18 cellular contexts compared by ENCODE assay signal in the genomic region with DNA sequence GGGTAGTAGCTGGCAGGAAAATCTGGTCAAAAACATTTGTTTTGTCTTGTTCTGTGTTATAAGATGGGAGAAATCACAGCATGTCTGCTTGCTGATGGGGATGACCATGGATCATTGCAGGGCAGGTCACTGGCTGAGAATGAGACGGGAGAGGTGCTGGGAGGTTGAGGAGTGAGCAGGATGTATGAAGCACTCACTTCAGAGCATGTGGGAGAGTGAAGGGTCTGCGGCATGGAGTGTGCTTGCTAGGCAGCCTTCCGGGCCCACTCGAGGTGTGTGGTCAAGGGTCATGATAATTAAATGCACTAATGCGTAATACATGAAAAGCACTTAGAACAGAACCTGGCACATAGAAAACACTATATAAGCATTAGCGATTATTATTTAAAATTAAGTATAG. TPM values are rescaled to one million over a fixed set of nuclear protein-coding genes. Genes with fewer than 3 reads are reported as not detected.
DNase-seq lines count a peak whose midpoint lies in the region; ATAC-seq, FAIRE-seq and TF ChIP-seq lines count a peak whose summit lies in the region.
"Had no signal": no experiment of that assay in that cellular context is flagged by ENCODE, and none has a peak within 500 bp of the region (broad histone marks: within the 10 kb centered on the region; RNA-seq: fewer than 3 reads in every experiment).

No MANE protein-coding gene starts in this region.

- TF ChIP-seq CTCF in K562 (IDR thresholded peaks at IDR 0.05 in 2 of 3, conservative IDR thresholded peaks at IDR 0.05 in 1 of 3; ENCODE audit: insufficient read depth in 2 of 3, low read depth in 1 of 3, low read length in 3 of 3) (no peak), neural progenitor cell (IDR thresholded peaks at IDR 0.05) (no peak)

- H3K9me3 ChIP-seq in K562 (replicated peaks; ENCODE audit: control insufficient read depth, insufficient read depth, low read depth, low read length) (no peaks in the 10 kb centered on the region), neural progenitor cell (ENCODE audit: low read depth) (no peaks in the 10 kb centered on the region), GM23248 (ENCODE audit: low read depth) (no peaks in the 10 kb centered on the region)

- H3F3A ChIP-seq in neural progenitor cell (ENCODE audit: low read depth): no peaks in the 10 kb centered on the region
- no peaks in the 10 kb centered on the region for H3F3A ChIP-seq in GM23248 (ENCODE audit: insufficient read depth)

- H3K9ac ChIP-seq in K562 (ENCODE audit: insufficient read depth in 1 of 2, low read depth in 2 of 2, low read length in 2 of 2): no peak overlapping the region
- no peak overlapping the region for H3K9ac ChIP-seq in neural progenitor cell
- H3K9ac ChIP-seq in GM23248: no peak overlapping the region

- no peaks in the 10 kb centered on the region for H3K9me1 ChIP-seq in K562 (ENCODE audit: control insufficient read depth, insufficient read depth, low read length)

- no peak overlapping the region for H3K4me2 ChIP-seq in K562 (ENCODE audit: insufficient read depth, low read length)
- no peak overlapping the region for H3K4me2 ChIP-seq in neural progenitor cell
- no peak overlapping the region for H3K4me2 ChIP-seq in GM23248 (ENCODE audit: unreplicated experiment)
- H3K4me2 ChIP-seq: GM23338 had no signal

- no peak for ATAC-seq in K562
- ATAC-seq: GM12878, GM23338, HCT116 had no signal

- H3K79me2 ChIP-seq in K562 (ENCODE audit: control insufficient read depth, insufficient read depth, low read length) (no peaks in the 10 kb centered on the region), neural progenitor cell (ENCODE audit: low read depth) (no peaks in the 10 kb centered on the region), GM23248 (ENCODE audit: insufficient read depth) (no peaks in the 10 kb centered on the region)

- no peaks in the 10 kb centered on the region for H3K4me1 Mint-ChIP-seq in neural progenitor cell
- H3K4me1 Mint-ChIP-seq: GM23338, H9 had no signal

- no peaks in the 10 kb centered on the region; a peak in 1 of 5 replicates for H3K27me3 ChIP-seq in K562 (ENCODE audit: control insufficient read depth in 2 of 2, insufficient read depth in 2 of 2, low read length in 2 of 2)
- no peaks in the 10 kb centered on the region for H3K27me3 ChIP-seq in neural progenitor cell
- no peaks in the 10 kb centered on the region for H3K27me3 ChIP-seq in GM23248 (replicated peaks; ENCODE audit: insufficient read depth)

- no peak for TF ChIP-seq EP300 in K562 (IDR thresholded peaks at IDR 0.05; ENCODE audit: low read length)

- no peak overlapping the region for H3K4me3 ChIP-seq in K562
- H3K4me3 ChIP-seq in neural progenitor cell: no peak overlapping the region
- H3K4me3 ChIP-seq in GM23248: no peak overlapping the region
- H3K4me3 ChIP-seq: GM12878, GM23338 had no signal

- H3K36me3 Mint-ChIP-seq in neural progenitor cell: no peaks in the 10 kb centered on the region
- H3K36me3 Mint-ChIP-seq: CD4-positive, alpha-beta memory T cell had no signal

- TF ChIP-seq POLR2A in K562 (conservative IDR thresholded peaks at IDR 0.05): no peak

- in situ Hi-C loops in K562 (cut with MboI): no loop called here
- in situ Hi-C loops in GM23248 (cut with MboI): no loop called here

- no TSS peak for BruUV-seq in K562 (replicated peaks; lab: Mats Ljungman, UMichigan)

- POLR2A ChIA-PET in K562 (lab: Yijun Ruan, JAX): interaction anchor here (0.6 to 1.4 kb wide), 3 partner anchors 10 to 117 kb away, joined by 3 to 4 read pairs (median 3); no protein-coding TSS in a partner anchor

- no peaks in the 10 kb centered on the region for H3K9me2 ChIP-seq in GM23248 (ENCODE audit: insufficient read depth)

- H3K27me3 Mint-ChIP-seq in neural progenitor cell (ENCODE audit: insufficient read depth, low read depth): peaks cover 3% of the 10 kb centered on the region

- H3K4me3 Mint-ChIP-seq in neural progenitor cell: no peak overlapping the region
- H3K4me3 Mint-ChIP-seq: CD4-positive, alpha-beta memory T cell; GM23338; H9 had no signal

- H3K4me1 ChIP-seq in K562 (replicated peaks in 1 of 2; ENCODE audit: control insufficient read depth in 2 of 2, insufficient read depth in 2 of 2, low read length in 2 of 2) (peaks cover 0 to 10% of the 10 kb centered on the region in 2 experiments; a peak in 3 of 5 replicates), neural progenitor cell (no peaks in the 10 kb centered on the region), GM23248 (ENCODE audit: insufficient read depth) (no peaks in the 10 kb centered on the region)

- intact Hi-C loops in K562 (cut with micrococcal nuclease): no loop called here

- H3K9me3 Mint-ChIP-seq in neural progenitor cell: no peaks in the 10 kb centered on the region
- H3K9me3 Mint-ChIP-seq: GM23338, H9 had no signal

- H3K36me3 ChIP-seq in K562 (ENCODE audit: control insufficient read depth, insufficient read depth, low read length) (no peaks in the 10 kb centered on the region), neural progenitor cell (no peaks in the 10 kb centered on the region), GM23248 (ENCODE audit: low read depth) (no peaks in the 10 kb centered on the region)

- WGBS in K562 (ENCODE audit: insufficient coverage, low coverage, missing lambda C conversion rate): 48% methylated on average over 6 of the region's 6 CpGs
- 77 to 83% methylated on average over 6 of the region's 6 CpGs for WGBS in GM23248 (ENCODE audit: low coverage in 1 of 2, low lambda C conversion rate in 2 of 2, missing lambda C conversion rate in 2 of 2), 2 experiments

- no peak overlapping the region for H3K27ac Mint-ChIP-seq in neural progenitor cell
- H3K27ac Mint-ChIP-seq: CD4-positive, alpha-beta memory T cell; GM23338; H9 had no signal

- H2AFZ ChIP-seq in K562 (ENCODE audit: low read depth, low read length): no peak overlapping the region
- H2AFZ ChIP-seq in neural progenitor cell (replicated peaks): peak overlapping the region; percentile 26
- H2AFZ ChIP-seq in GM23248: no peak overlapping the region
- H2AFZ ChIP-seq: GM23338 had no signal

- no peak for TF ChIP-seq RAD21 in K562 (CRISPR knock-in tag; conservative IDR thresholded peaks at IDR 0.05 in 1 of 2, IDR thresholded peaks at IDR 0.05 in 1 of 2)

- FAIRE-seq in K562 (lab: Jason Lieb, UNC): no peak
- FAIRE-seq: GM12878, GM19239 had no signal

- DNase-seq in DMS79 treated with DMSO at 0.1 percent for 48 hours (lab: John Stamatoyannopoulos, UW) (peak; percentile 95), K562 (ENCODE audit: extremely low read depth in 1 of 4, low spot score in 3 of 4) (no peak), neural progenitor cell (ENCODE audit: low spot score) (no peak), NCI-H446 (lab: John Stamatoyannopoulos, UW) (no peak), GM23248 (no peak)
- no peak for DNase-seq in effector CD8-positive, alpha-beta T cell (lab: John Stamatoyannopoulos, UW)
- DNase-seq: C1 segment of cervical spinal cord; Calu3; CD4-positive, alpha-beta memory T cell; COR-L47; DMS53; EL; GDM1; H9 had no signal

- CTCF ChIA-PET in K562 (lab: Yijun Ruan, JAX; ENCODE audit: low intra/inter-chr PET ratio): no interaction called here

- H3K27ac ChIP-seq in K562 (ENCODE audit: extremely low read depth, low read depth, low read length): no peak overlapping the region
- no peak overlapping the region for H3K27ac ChIP-seq in neural progenitor cell
- no peak overlapping the region for H3K27ac ChIP-seq in GM23248

- H4K20me1 ChIP-seq in K562 (replicated peaks; ENCODE audit: control insufficient read depth, insufficient read depth, low read length) (no peaks in the 10 kb centered on the region), neural progenitor cell (ENCODE audit: low read depth) (no peaks in the 10 kb centered on the region), GM23248 (ENCODE audit: insufficient read depth) (no peaks in the 10 kb centered on the region)

TF ChIP-seq in K562, 482 proteins besides CTCF, POLR2A, EP300 and RAD21 (continues in another document):
- TF ChIP-seq KAT8 (IDR thresholded peaks at IDR 0.05; ENCODE audit: low read depth): no peak
- 0 out of 4 replicates have a peak, but pooled peaks of 1 of the 2 experiments have one; percentile 3 for TF ChIP-seq HDAC1 (IDR thresholded peaks at IDR 0.05)
- TF ChIP-seq ZNF263 (CRISPR knock-in tag; IDR thresholded peaks at IDR 0.05; ENCODE audit: borderline replicate concordance): peak; percentile 67; the same call in 1 of the 2 replicates
- TF ChIP-seq, protein P1, sequence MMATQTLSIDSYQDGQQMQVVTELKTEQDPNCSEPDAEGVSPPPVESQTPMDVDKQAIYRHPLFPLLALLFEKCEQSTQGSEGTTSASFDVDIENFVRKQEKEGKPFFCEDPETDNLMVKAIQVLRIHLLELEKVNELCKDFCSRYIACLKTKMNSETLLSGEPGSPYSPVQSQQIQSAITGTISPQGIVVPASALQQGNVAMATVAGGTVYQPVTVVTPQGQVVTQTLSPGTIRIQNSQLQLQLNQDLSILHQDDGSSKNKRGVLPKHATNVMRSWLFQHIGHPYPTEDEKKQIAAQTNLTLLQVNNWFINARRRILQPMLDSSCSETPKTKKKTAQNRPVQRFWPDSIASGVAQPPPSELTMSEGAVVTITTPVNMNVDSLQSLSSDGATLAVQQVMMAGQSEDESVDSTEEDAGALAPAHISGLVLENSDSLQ (IDR thresholded peaks at IDR 0.05): no peak

RNA-seq across cellular contexts. Expression of a gene that starts 42.0 kb away (rescaled TPM):
- total RNA-seq in K562 (2011; cell fraction: chromatin; rRNA removed; ENCODE audit: low replicate concordance): 1.5 and 3.2 TPM in 2 replicates
- total RNA-seq in K562 (2011; cell fraction: nucleolus; rRNA removed): 2.8 and 3.0 TPM in 2 replicates
- total RNA-seq in K562 (2011; cell fraction: nucleoplasm; rRNA removed): 3.4 and 4.1 TPM in 2 replicates
- 0.20 and 0.27 TPM in 2 replicates for total RNA-seq in K562 (2014; rRNA removed)
- 0.16 and 0.36 TPM in 2 replicates for total RNA-seq in K562 (2014; rRNA removed; fragmentation: Illumina TruSeq; extraction: Trizol)
- total RNA-seq in K562 (2015; rRNA removed; fragmentation: Illumina TruSeq; extraction: Trizol): 0.23 and 0.25 TPM in 2 replicates
- total RNA-seq in K562 (2021): 0.22 and 0.71 TPM in 2 replicates
- polyA plus RNA-seq in K562 (2011; rRNA removed): 0.39 and 0.63 TPM in 2 replicates
- polyA plus RNA-seq in K562 (2011; cell fraction: cytosol; rRNA removed): 0.31 and 0.60 TPM in 2 replicates
- polyA plus RNA-seq in K562 (2011; cell fraction: nucleus; rRNA removed): 1.6 and 2.8 TPM in 2 replicates
- polyA plus RNA-seq in K562 (2012): 0.17 and 1.2 TPM in 2 replicates
- 0.19 and 0.42 TPM in 2 replicates for polyA plus RNA-seq in K562 (2014; fragmentation: Illumina TruSeq; extraction: Trizol)
- under 1 TPM in 1 of 2 experiments, not detected in 1; 0.03 TPM for polyA plus RNA-seq in K562 (2014; fragmentation: Nextera tagmentation; extraction: Ambion mirVana)
- polyA plus RNA-seq in K562 (2014; rRNA removed): 0.25 and 0.46 TPM in 2 replicates
- polyA minus RNA-seq in K562 (2011; rRNA and poly(A)+ RNA removed): 0.21 and 0.67 TPM in 2 replicates
- 0.38 TPM in 1 of 2 replicates, not detected in the other for polyA minus RNA-seq in K562 (2011; cell fraction: cytosol; rRNA and poly(A)+ RNA removed)
- polyA minus RNA-seq in K562 (2011; cell fraction: nucleus; rRNA and poly(A)+ RNA removed): 1.00 and 1.9 TPM in 2 replicates
- 1.4 and 3.1 TPM in 2 replicates for total RNA-seq in neural progenitor cell (ENCODE audit: low replicate concordance)
- total RNA-seq in GM23248 (2014; rRNA removed; shearing (Covaris generic)): 36.8 and 43.0 TPM in 2 replicates
- polyA plus RNA-seq in GM23248 (2016; fragmentation: Nextera tagmentation; extraction: Ambion mirVana): 27.8 and 27.9 TPM in 2 replicates
- polyA plus RNA-seq: CD4-positive, alpha-beta memory T cell had no signal
